10 cellular contexts compared by ENCODE assay signal in genomic region chr12:44881197-44881596, GRCh38. TPM values are rescaled to one million over a fixed set of nuclear protein-coding genes. Genes with fewer than 3 reads are reported as not detected.
"Had no signal": no experiment of that assay in that cellular context is flagged by ENCODE, and none has a peak within 500 bp of the region (broad histone marks: within the 10 kb centered on the region; RNA-seq: fewer than 3 reads in every experiment).

No MANE protein-coding gene starts in this region.

- H3K4me3 ChIP-seq: GM23338, K562 had no signal

- DNase-seq: H9, IMR-90, KG1 had no signal

- H3K27ac Mint-ChIP-seq: GM23338, H9 had no signal

- FAIRE-seq: H1, H54, HTR-8/SVneo, K562 had no signal

- H3K4me3 Mint-ChIP-seq: GM23338, H9 had no signal

- ATAC-seq: GM23338, HCT116, K562 had no signal

RNA-seq across cellular contexts. Expression of gene NELL2, which starts 5.1 kb away (rescaled TPM):
- total RNA-seq: HT-29 had no signal
